In genomic region chr14:38600572-38600971, GRCh38 we compare ENCODE assay signal across 8 cellular contexts.
A peak's percentile ranks its signal among the peaks of the same experiment; 100 is the strongest.
DNase-seq lines count a peak whose midpoint lies in the region; ATAC-seq and TF ChIP-seq lines count a peak whose summit lies in the region.
"Not testable (repeated sequence)": the region's sequence is repeated elsewhere in the genome, so short reads cannot be mapped to it uniquely, and the experiment has no call there.

No MANE protein-coding gene starts in this region.

- TF ChIP-seq POLR2A in right lobe of liver (IDR thresholded peaks at IDR 0.05) = not testable (repeated sequence)

- peak; percentile 61 for DNase-seq in AG10803 (ENCODE audit: low read depth)
- peak; percentile 35 for DNase-seq in LNCaP clone FGC (ENCODE audit: low read depth)
- DNase-seq in PC-3 = peak; percentile 53
- not testable (repeated sequence) for DNase-seq in astrocyte of the cerebellum (ENCODE audit: low read depth); right lobe of liver; retinal pigment epithelial cell (ENCODE audit: low read depth)
- peak; percentile 35 for DNase-seq in fibroblast of the aortic adventitia (ENCODE audit: low read depth)

- 47% methylated on average over 2 of the region's 2 CpGs for WGBS in right lobe of liver (ENCODE audit: insufficient coverage, low coverage, low lambda C conversion rate, missing lambda C conversion rate)

- peak; percentile 59 for TF ChIP-seq CTCF in AG10803 (conservative IDR thresholded peaks at IDR 0.05; ENCODE audit: low read length)
- TF ChIP-seq CTCF in GM12873 (IDR thresholded peaks at IDR 0.05; ENCODE audit: insufficient read depth, low read depth, low read length, missing control alignments) = peak; percentile 9
- peak; percentile 55 for TF ChIP-seq CTCF in LNCaP clone FGC (IDR thresholded peaks at IDR 0.05; ENCODE audit: control insufficient read depth, extremely low read depth, insufficient read depth)
- TF ChIP-seq CTCF in PC-3 (conservative IDR thresholded peaks at IDR 0.05; ENCODE audit: low read depth, low read length) = peak; percentile 34; the same call in 1 of the 2 replicates
- peak; percentile 23 for TF ChIP-seq CTCF in astrocyte of the cerebellum (IDR thresholded peaks at IDR 0.05; ENCODE audit: low read depth, low read length, missing control alignments)
- TF ChIP-seq CTCF in fibroblast of the aortic adventitia (IDR thresholded peaks at IDR 0.05; ENCODE audit: insufficient read depth, low read length) = peak; percentile 39
- peak; percentile 29 to 47 (median 45) for TF ChIP-seq CTCF in right lobe of liver (IDR thresholded peaks at IDR 0.05)
- peak; percentile 41 for TF ChIP-seq CTCF in retinal pigment epithelial cell (conservative IDR thresholded peaks at IDR 0.05; ENCODE audit: low read depth, low read length)

- not testable (repeated sequence) for H3K9me3 ChIP-seq in PC-3 (ENCODE audit: low read length); right lobe of liver

- H3K79me2 ChIP-seq in PC-3 (ENCODE audit: low read length) = not testable (repeated sequence)

- intact Hi-C loops in PC-3 (cut with micrococcal nuclease) = loop anchor here (10.0 kb wide), 1 partner anchor 264 kb away; no protein-coding TSS in a partner anchor
- intact Hi-C loops in right lobe of liver (cut with DNase I) = not testable (repeated sequence)

- CTCF ChIA-PET in PC-3 (lab: Charles Lee) = not testable (repeated sequence)

- BruUV-seq in PC-3 (replicated peaks; lab: Mats Ljungman, UMichigan) = not testable (repeated sequence)

- not testable (repeated sequence) for H3F3A ChIP-seq in PC-3 (ENCODE audit: low read length, unreplicated experiment)

- not testable (repeated sequence) for H3K4me3 ChIP-seq in AG10803 (ENCODE audit: low read length); LNCaP clone FGC (ENCODE audit: low read depth, low read length); PC-3 (ENCODE audit: low read length); astrocyte of the cerebellum (ENCODE audit: low read depth, low read length); fibroblast of the aortic adventitia (ENCODE audit: low read depth, low read length); right lobe of liver; retinal pigment epithelial cell (ENCODE audit: low read length)

- POLR2A ChIA-PET in PC-3 (lab: Charles Lee; ENCODE audit: unreplicated experiment) = not testable (repeated sequence)

- H2AFZ ChIP-seq in PC-3 (ENCODE audit: low read length) = not testable (repeated sequence)

- H4K20me1 ChIP-seq in PC-3 (ENCODE audit: low read length) = not testable (repeated sequence)

- H3K4me2 ChIP-seq in PC-3 (ENCODE audit: low read length) = not testable (repeated sequence)

- not testable (repeated sequence) for H3K9ac ChIP-seq in PC-3 (ENCODE audit: low read length)

- in situ Hi-C loops in astrocyte of the cerebellum (cut with HindIII; ENCODE audit: low sequenced_read_pairs) = not testable (repeated sequence)

- H3K36me3 ChIP-seq in PC-3 (ENCODE audit: low read depth, low read length); right lobe of liver: not testable (repeated sequence)

- not testable (repeated sequence) for H3K9me2 ChIP-seq in PC-3 (replicated peaks; ENCODE audit: low read length)

- H3K4me1 ChIP-seq in PC-3 (ENCODE audit: insufficient read depth, low read length) = not testable (repeated sequence)
- H3K4me1 ChIP-seq in right lobe of liver = peaks cover 0 to 21% (median 0%) of the 10 kb centered on the region in 4 donors

- H3K27me3 ChIP-seq in PC-3 (ENCODE audit: low read length); right lobe of liver: not testable (repeated sequence)

- ATAC-seq in PC-3 = not testable (repeated sequence)
- ATAC-seq in right lobe of liver = peak in 3 of 4 donors; percentile 39 to 59 (median 46)

- H3K27ac ChIP-seq in PC-3 (ENCODE audit: low read length); right lobe of liver: not testable (repeated sequence)

Comparison
In these comparisons a context has a peak if more than half of its experiments do, and no peak if none do; other contexts are left out.
1. CTCF ChIP-seq: peak in every context shown above with its lines; median percentile 59 in AG10803; 55 in LNCaP clone FGC; 45 in right lobe of liver; 41 in retinal pigment epithelial cell; 39 in fibroblast of the aortic adventitia; 34 in PC-3; 23 in astrocyte of the cerebellum; 9 in GM12873.